7 cellular contexts compared by ENCODE assay signal in genomic region chr19:5967994-5968430, GRCh38. TPM values are rescaled to one million over a fixed set of nuclear protein-coding genes. Genes with fewer than 3 reads are reported as not detected.
DNase-seq lines count a peak whose midpoint lies in the region; ATAC-seq and TF ChIP-seq lines count a peak whose summit lies in the region.

No MANE protein-coding gene starts in this region.

- no peaks in the 10 kb centered on the region for H3K27me3 ChIP-seq in right atrium auricular region
- no peaks in the 10 kb centered on the region for H3K27me3 ChIP-seq in psoas muscle (ENCODE audit: insufficient read depth in 3 of 3, low read length in 2 of 3)

- ATAC-seq in T-helper 17 cell (peak; percentile 77), psoas muscle (peak; percentile 58 to 85 (median 70)), HG02588 (IDR thresholded peaks at IDR 0.05; ENCODE audit: unreplicated experiment) (no peak)

- H3K27ac Mint-ChIP-seq in T-helper 17 cell = peak overlapping the region; percentile 94

- in situ Hi-C loops in astrocyte of the spinal cord (cut with HindIII; ENCODE audit: low sequenced_read_pairs) = no loop called here

- H3K9me3 ChIP-seq in T-helper 17 cell (ENCODE audit: control insufficient read depth, low read length, poor library complexity, severe bottlenecking) (no peaks in the 10 kb centered on the region), right atrium auricular region (no peaks in the 10 kb centered on the region), psoas muscle (no peaks in the 10 kb centered on the region)

- H3K4me1 ChIP-seq in right atrium auricular region (peaks cover 4 to 79% of the 10 kb centered on the region in 2 donors), psoas muscle (peaks cover 64% of the 10 kb centered on the region)

- peaks cover 2% of the 10 kb centered on the region for H3K36me3 Mint-ChIP-seq in T-helper 17 cell (ENCODE audit: low read depth)

- WGBS in psoas muscle, 3 donors = 7 to 9% (median 9%) methylated on average over 10 of the region's 10 CpGs

- H3K36me3 ChIP-seq in right atrium auricular region (peaks cover 6% of the 10 kb centered on the region), psoas muscle (ENCODE audit: insufficient read depth in 1 of 2, low read depth in 1 of 2) (peaks cover 0 to 7% of the 10 kb centered on the region in 2 donors)

- no peaks in the 10 kb centered on the region for H3K27me3 Mint-ChIP-seq in T-helper 17 cell

- H3K27ac ChIP-seq in right atrium auricular region = peak overlapping the region; percentile 72 to 77
- peak overlapping the region; percentile 20 for H3K27ac ChIP-seq in psoas muscle

- peaks cover 57% of the 10 kb centered on the region for H3K4me1 Mint-ChIP-seq in T-helper 17 cell

- peak; percentile 74 for DNase-seq in GM12865 (ENCODE audit: low read depth)
- peak; percentile 62 for DNase-seq in MV-4-11 (lab: John Stamatoyannopoulos, UW)
- peak; percentile 33 to 54 (median 39) for DNase-seq in T-helper 17 cell
- DNase-seq in astrocyte of the spinal cord (ENCODE audit: low read depth, low spot score) = peak; percentile 73
- no peak for DNase-seq in right atrium auricular region (ENCODE audit: low spot score)
- peak in 1 of 2 donors; percentile 46 for DNase-seq in psoas muscle

- TF ChIP-seq CTCF in GM12865 (IDR thresholded peaks at IDR 0.05; ENCODE audit: insufficient read depth, low read depth, low read length, missing control alignments) = peak; percentile 82
- peak; percentile 91 for TF ChIP-seq CTCF in astrocyte of the spinal cord (IDR thresholded peaks at IDR 0.05; ENCODE audit: low read depth, low read length)
- peak; percentile 88 to 94 for TF ChIP-seq CTCF in right atrium auricular region (IDR thresholded peaks at IDR 0.05)
- peak; percentile 90 for TF ChIP-seq CTCF in psoas muscle (IDR thresholded peaks at IDR 0.05)

- peak overlapping the region; percentile 53 for H3K4me3 Mint-ChIP-seq in T-helper 17 cell

- intact Hi-C loops in psoas muscle (cut with DNase I) = no loop called here

- no peak overlapping the region for H3K4me3 ChIP-seq in GM12865 (ENCODE audit: low read depth, low read length)
- no peak overlapping the region for H3K4me3 ChIP-seq in astrocyte of the spinal cord (ENCODE audit: low read depth, low read length)
- H3K4me3 ChIP-seq in right atrium auricular region = peak overlapping the region in 1 of 2 donors; percentile 2
- peak overlapping the region; percentile 15 for H3K4me3 ChIP-seq in psoas muscle

RNA-seq across cellular contexts. Expression of gene RANBP3, which starts 9.9 kb away (rescaled TPM):
- 10 to 100 TPM; 76.8 to 86.9 TPM for total RNA-seq in T-helper 17 cell
- 10 to 100 TPM; 53.6 to 54.7 TPM for total RNA-seq in right atrium auricular region
- 10 to 100 TPM; 48.4 to 50.0 (median 48.9) TPM for total RNA-seq in psoas muscle
- polyA plus RNA-seq in psoas muscle = 10 to 100 TPM; 40.5 to 71.7 (median 43.9) TPM

RNA-seq across cellular contexts. Expression of gene CAPS, which starts 54.0 kb away (rescaled TPM):
- 10 to 100 TPM; 41.0 to 47.1 TPM for total RNA-seq in T-helper 17 cell
- 1 to 10 TPM; 4.5 to 7.3 TPM for total RNA-seq in right atrium auricular region
- 1 to 10 TPM; 1.3 to 2.9 (median 1.5) TPM for total RNA-seq in psoas muscle
- 1 to 10 TPM; 1.2 to 1.7 (median 1.5) TPM for polyA plus RNA-seq in psoas muscle

Comparison
In these comparisons a context has a peak if more than half of its experiments do, and no peak if none do; other contexts are left out.
1. RNA of gene CAPS, which starts 54.0 kb away (total RNA-seq): 41.0 to 47.1 TPM in T-helper 17 cell; 4.5 to 7.3 TPM in right atrium auricular region and 1.3 to 2.9 TPM in psoas muscle; every median in the first group is over 4 times any median in the second.
2. Peak in every context shown above with its lines, with median percentiles within 50 percentile points of each other: CTCF ChIP-seq.